Comparison of ENCODE assay signal across 22 cellular contexts in genomic region chr17:78793415-78793814, GRCh38. TPM values are rescaled to one million over a fixed set of nuclear protein-coding genes. Genes with fewer than 3 reads are reported as not detected.
DNase-seq lines count a peak whose midpoint lies in the region; ATAC-seq and TF ChIP-seq lines count a peak whose summit lies in the region.
"Had no signal": no experiment of that assay in that cellular context is flagged by ENCODE, and none has a peak within 500 bp of the region (broad histone marks: within the 10 kb centered on the region; RNA-seq: fewer than 3 reads in every experiment).

No MANE protein-coding gene starts in this region.

- no peaks in the 10 kb centered on the region for H3K27me3 ChIP-seq in CD8-positive, alpha-beta T cell (ENCODE audit: insufficient read depth, low read length)
- H3K27me3 ChIP-seq: hepatocyte, neutrophil, tibial nerve had no signal

- H3K36me3 ChIP-seq in CD8-positive, alpha-beta T cell (ENCODE audit: insufficient read depth, low read length): peaks cover 41% of the 10 kb centered on the region

- CTCF ChIA-PET in CD8-positive, alpha-beta T cell (lab: Charles Lee): no interaction called here

- no peak overlapping the region for H3K27ac ChIP-seq in CD8-positive, alpha-beta T cell (ENCODE audit: low read depth, low read length)
- H3K27ac ChIP-seq: epithelial cell of prostate, hepatocyte, neutrophil, SK-N-MC, tibial nerve had no signal

- TF ChIP-seq CTCF in CD8-positive, alpha-beta T cell (IDR thresholded peaks at IDR 0.05): no peak
- no peak for TF ChIP-seq CTCF in chondrocyte (IDR thresholded peaks at IDR 0.05)
- no peak for TF ChIP-seq CTCF in nephron (IDR thresholded peaks at IDR 0.05; ENCODE audit: unreplicated experiment in 3 of 3)

- H3K4me3 Mint-ChIP-seq in CD8-positive, alpha-beta T cell: no peak overlapping the region
- no peak overlapping the region for H3K4me3 Mint-ChIP-seq in IgD-negative memory B cell
- no peak overlapping the region for H3K4me3 Mint-ChIP-seq in chondrocyte (ENCODE audit: unreplicated experiment)
- H3K4me3 Mint-ChIP-seq in nephron: no peak overlapping the region
- H3K4me3 Mint-ChIP-seq: activated T-cell treated with anti-CD3 and anti-CD28 coated beads, Interleukin-2, amount 50 U/mL, for 72 hours; stimulated activated naive CD8-positive, alpha-beta T cell treated with anti-CD3 and anti-CD28 coated beads, Interleukin-15, Interleukin-2, amounts not matched to agents 100 ng/mL and 50 ng/mL, for 24 hours had no signal

- POLR2A ChIA-PET in CD8-positive, alpha-beta T cell (lab: Charles Lee): interaction anchor here (0.6 kb wide), 1 partner anchor 11 kb away, joined by 3 read pairs; no protein-coding TSS in a partner anchor

- no peaks in the 10 kb centered on the region for H3K27me3 Mint-ChIP-seq in CD8-positive, alpha-beta T cell (ENCODE audit: low read depth)
- H3K27me3 Mint-ChIP-seq in IgD-negative memory B cell: no peaks in the 10 kb centered on the region
- H3K27me3 Mint-ChIP-seq in chondrocyte (ENCODE audit: low read depth): no peaks in the 10 kb centered on the region
- no peaks in the 10 kb centered on the region for H3K27me3 Mint-ChIP-seq in nephron (ENCODE audit: low read depth)
- H3K27me3 Mint-ChIP-seq: stimulated activated naive CD8-positive, alpha-beta T cell treated with anti-CD3 and anti-CD28 coated beads, Interleukin-15, Interleukin-2, amounts not matched to agents 100 ng/mL and 50 ng/mL, for 24 hours had no signal

- no peaks in the 10 kb centered on the region for H3K9me3 ChIP-seq in CD8-positive, alpha-beta T cell (ENCODE audit: low read length)
- H3K9me3 ChIP-seq: neutrophil, tibial nerve had no signal

- H3K4me3 ChIP-seq in CD8-positive, alpha-beta T cell (ENCODE audit: low read depth, low read length): no peak overlapping the region
- H3K4me3 ChIP-seq: hepatocyte, SK-N-MC, tibial nerve had no signal

- H3K27ac Mint-ChIP-seq in CD8-positive, alpha-beta T cell: peak overlapping the region; percentile 28
- H3K27ac Mint-ChIP-seq in IgD-negative memory B cell (peak overlapping the region in 2 of 3 donors; percentile 54 to 60), chondrocyte (ENCODE audit: unreplicated experiment) (peak overlapping the region; percentile 18), nephron (peak overlapping the region; percentile 32 to 40 (median 36))
- H3K27ac Mint-ChIP-seq: stimulated activated naive CD8-positive, alpha-beta T cell treated with anti-CD3 and anti-CD28 coated beads, Interleukin-15, Interleukin-2, amounts not matched to agents 100 ng/mL and 50 ng/mL, for 24 hours had no signal

- H3K36me3 Mint-ChIP-seq in CD8-positive, alpha-beta T cell: peaks cover 71% of the 10 kb centered on the region
- H3K36me3 Mint-ChIP-seq in IgD-negative memory B cell (peaks cover 2% of the 10 kb centered on the region), chondrocyte (ENCODE audit: low read depth) (peaks cover 39% of the 10 kb centered on the region), nephron (ENCODE audit: low read depth) (peaks cover 50% of the 10 kb centered on the region)

- DNase-seq in CD8-positive, alpha-beta T cell: no peak
- no peak for DNase-seq in chondrocyte (ENCODE audit: low spot score)
- no peak for DNase-seq in UCSD-AML1 (lab: John Stamatoyannopoulos, UW; ENCODE audit: unreplicated experiment)
- DNase-seq: activated T-cell treated with anti-CD3 and anti-CD28 coated beads, Interleukin-2, amount 50 U/mL, for 72 hours; DMS79; Karpas-422; NCI-H1694 treated with DMSO at 0.1 percent for 48 hours; NCI-H2171 treated with DMSO at 0.1 percent for 48 hours; NCI-H524 treated with DMSO at 0.1 percent for 48 hours; stimulated activated CD4-positive, alpha-beta T cell treated with anti-CD3 and anti-CD28 coated beads, Interleukin-4, amount 100 ng/mL, for 1 hour had no signal

- no peaks in the 10 kb centered on the region for H3K9me3 Mint-ChIP-seq in CD8-positive, alpha-beta T cell
- H3K9me3 Mint-ChIP-seq in IgD-negative memory B cell (no peaks in the 10 kb centered on the region), chondrocyte (ENCODE audit: low read depth) (no peaks in the 10 kb centered on the region), nephron (no peaks in the 10 kb centered on the region)
- H3K9me3 Mint-ChIP-seq: activated T-cell treated with anti-CD3 and anti-CD28 coated beads, Interleukin-2, amount 50 U/mL, for 72 hours; stimulated activated naive CD8-positive, alpha-beta T cell treated with anti-CD3 and anti-CD28 coated beads, Interleukin-15, Interleukin-2, amounts not matched to agents 100 ng/mL and 50 ng/mL, for 24 hours had no signal

- intact Hi-C loops in CD8-positive, alpha-beta T cell (cut with DNase I, micrococcal nuclease): no loop called here

- H3K4me1 ChIP-seq in CD8-positive, alpha-beta T cell (ENCODE audit: insufficient read depth, low read length): peaks cover 41% of the 10 kb centered on the region

- peaks cover 58% of the 10 kb centered on the region for H3K4me1 Mint-ChIP-seq in CD8-positive, alpha-beta T cell (ENCODE audit: low read depth)
- H3K4me1 Mint-ChIP-seq in IgD-negative memory B cell: peaks cover 0 to 2% (median 1%) of the 10 kb centered on the region in 3 donors
- H3K4me1 Mint-ChIP-seq in chondrocyte (ENCODE audit: low read depth): peaks cover 34% of the 10 kb centered on the region
- peaks cover 35% of the 10 kb centered on the region for H3K4me1 Mint-ChIP-seq in nephron

- ATAC-seq in CD8-positive, alpha-beta T cell: no peak
- ATAC-seq in HG03378 (IDR thresholded peaks at IDR 0.05; ENCODE audit: unreplicated experiment) (no peak), HG02885 (IDR thresholded peaks at IDR 0.05; ENCODE audit: poor library complexity, unreplicated experiment) (no peak), GM19463 (IDR thresholded peaks at IDR 0.05; ENCODE audit: unreplicated experiment) (no peak)
- ATAC-seq: activated T-cell treated with anti-CD3 and anti-CD28 coated beads, Interleukin-2, amount 50 U/mL, for 72 hours; left ventricle myocardium superior had no signal

RNA-seq across cellular contexts. Expression of gene CYTH1, which starts 11.3 kb away (rescaled TPM):
- total RNA-seq in CD8-positive, alpha-beta T cell: 100 to 1,000 TPM; 475 to 490 TPM
- 210 TPM for polyA plus RNA-seq in IgD-negative memory B cell
- total RNA-seq in chondrocyte: 79.2 to 155 TPM (median 80.8 TPM) in 3 replicates

RNA-seq across cellular contexts. Expression of gene USP36, which starts 47.2 kb away (rescaled TPM):
- 100 to 1,000 TPM; 755 to 805 TPM for total RNA-seq in CD8-positive, alpha-beta T cell
- polyA plus RNA-seq in IgD-negative memory B cell: 28.8 TPM
- total RNA-seq in chondrocyte: 45.1 to 51.2 TPM (median 49.6 TPM) in 3 replicates

Comparison
In these comparisons a context has a peak if more than half of its experiments do, and no peak if none do; other contexts are left out.
1. RNA of gene USP36, which starts 47.2 kb away (total RNA-seq): 755 to 805 TPM in CD8-positive, alpha-beta T cell; 45.1 to 51.2 TPM in chondrocyte; every median in the first group is over 10 times any median in the second.
2. Peak in every context shown above with its lines, with median percentiles within 50 percentile points of each other: H3K27ac Mint-ChIP-seq.